36 cellular contexts compared by ENCODE assay signal in the genomic region with DNA sequence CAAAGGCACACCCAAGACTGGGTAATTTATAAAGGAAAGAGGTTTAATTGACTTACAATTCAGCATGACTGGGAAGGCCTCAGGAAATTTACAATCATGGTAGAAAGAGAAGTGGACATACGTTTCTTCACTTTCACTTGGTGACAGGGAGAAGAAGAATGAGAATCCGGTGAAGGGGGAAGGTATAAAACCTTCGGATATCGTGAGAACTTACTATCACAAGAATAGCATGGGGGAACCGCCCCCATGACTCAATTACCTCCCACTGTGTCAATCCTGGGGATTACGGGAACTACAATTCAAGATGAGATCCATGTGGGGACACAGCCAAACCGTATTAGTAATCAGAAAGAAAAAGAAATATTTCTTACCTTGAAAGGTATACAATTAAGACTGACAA.
"Had no signal": no experiment of that assay in that cellular context is flagged by ENCODE, and none has a peak within 500 bp of the region (broad histone marks: within the 10 kb centered on the region; RNA-seq: fewer than 3 reads in every experiment).

No MANE protein-coding gene starts in this region.

- H3K9me3 Mint-ChIP-seq: activated CD4-positive, alpha-beta T cell treated with anti-CD3 and anti-CD28 coated beads, Interleukin-2, amount 10 ng/mL, durations not matched to agents 24 days and 14 days; activated naive CD4-positive, alpha-beta T cell treated with anti-CD3 and anti-CD28 coated beads, Interleukin-2, amount 50 U/mL, for 24 hours; activated naive CD8-positive, alpha-beta T cell treated with anti-CD3 and anti-CD28 coated beads, Interleukin-2, amount 50 U/mL, for 24 hours had no signal

- H3K36me3 ChIP-seq: ascending aorta, cardiac muscle cell had no signal

- H3K27ac Mint-ChIP-seq: activated B cell treated with CpG ODN at 0.5 μM for 24 hours; activated CD4-positive, alpha-beta memory T cell treated with anti-CD3 and anti-CD28 coated beads for 36 hours; activated CD4-positive, alpha-beta T cell treated with anti-CD3 and anti-CD28 coated beads, Interleukin-2, amount 10 ng/mL, durations not matched to agents 24 days and 14 days; activated CD8-positive, alpha-beta T cell treated with anti-CD3 and anti-CD28 coated beads for 36 hours; activated naive CD4-positive, alpha-beta T cell treated with anti-CD3 and anti-CD28 coated beads, Interleukin-2, amount 10 ng/mL, durations not matched to agents 7 days and 5 days; activated naive CD4-positive, alpha-beta T cell treated with anti-CD3 and anti-CD28 coated beads, Interleukin-2, amount 50 U/mL, for 24 hours; activated naive CD8-positive, alpha-beta T cell; activated naive CD8-positive, alpha-beta T cell treated with anti-CD3 and anti-CD28 coated beads, Interleukin-2, amount 10 ng/mL, durations not matched to agents 7 days and 5 days; activated naive CD8-positive, alpha-beta T cell treated with anti-CD3 and anti-CD28 coated beads, Interleukin-2, amount 50 U/mL, for 24 hours; activated T-cell treated with anti-CD3 and anti-CD28 coated beads, Interleukin-2, amount 50 U/mL, for 72 hours; activated T-helper 1 cell treated with anti-CD3 and anti-CD28 coated beads, Interleukin-12 subunit alpha, Interleukin-12 subunit beta, Interleukin-2, Interleukin-4 antibody, amounts not matched to agents 30 ng/mL and 10 ng/mL and 1 ng/mL, durations not matched to agents 14 hours and 24 hours and 36 hours; activated T-helper 17 cell treated with anti-CD3 and anti-CD28 coated beads, Interleukin-2, amount 50 U/mL, for 72 hours; T-helper 1 cell treated with Interleukin-12 subunit alpha and Interleukin-12 subunit beta and Interleukin-4 antibody, amounts not matched to agents 30 μg/mL and 1 μg/mL, for 36 hours; T-helper 2 cell treated with Interferon-gamma antibody and Interleukin-4, amounts not matched to agents 5 μg/mL and 100 μg/mL, for 36 hours had no signal

- DNase-seq: activated B cell treated with CpG ODN at 0.5 μM for 24 hours; activated CD4-positive, alpha-beta memory T cell treated with anti-CD3 and anti-CD28 coated beads for 36 hours; activated CD4-positive, alpha-beta T cell treated with anti-CD3 and anti-CD28 coated beads for 4 hours; activated CD4-positive, alpha-beta T cell treated with anti-CD3 and anti-CD28 coated beads, Interleukin-2, amount 10 ng/mL, durations not matched to agents 24 days and 14 days; activated CD4-positive, alpha-beta T cell treated with anti-CD3 and anti-CD28 coated beads, Interleukin-2, amount 50 U/mL, for 1 hour; activated CD4-positive, alpha-beta T cell treated with anti-CD3 and anti-CD28 coated beads, Interleukin-2, amount 50 U/mL, for 4 hours; activated CD4-positive, CD25-positive, alpha-beta regulatory T cell treated with anti-CD3 and anti-CD28 coated beads, Interleukin-2, amount 50 U/mL, for 72 hours; activated CD8-positive, alpha-beta memory T cell treated with anti-CD3 and anti-CD28 coated beads, Interleukin-2, amount 50 U/mL, for 4 hours; activated CD8-positive, alpha-beta T cell treated with anti-CD3 and anti-CD28 coated beads for 36 hours; activated effector memory CD4-positive, alpha-beta T cell treated with anti-CD3 and anti-CD28 coated beads, Interleukin-2, amount 50 U/mL, for 16 hours; activated gamma-delta T cell treated with Interleukin-2 at 50 U/mL for 16 hours; activated naive CD4-positive, alpha-beta T cell; activated naive CD4-positive, alpha-beta T cell treated with anti-CD3 and anti-CD28 coated beads, Interleukin-2, amount 10 ng/mL, durations not matched to agents 7 days and 5 days; activated naive CD8-positive, alpha-beta T cell treated with anti-CD3 and anti-CD28 coated beads, Interleukin-2, amount 10 ng/mL, durations not matched to agents 7 days and 5 days; activated naive CD8-positive, alpha-beta T cell treated with anti-CD3 and anti-CD28 coated beads, Interleukin-2, amount 50 U/mL, for 24 hours; activated T-cell treated with anti-CD3 and anti-CD28 coated beads for 4 hours; activated T-cell treated with anti-CD3 and anti-CD28 coated beads, Interleukin-2, amount 50 U/mL, for 1 hour; activated T-cell treated with anti-CD3 and anti-CD28 coated beads, Interleukin-2, amount 50 U/mL, for 4 hours; activated T-cell treated with anti-CD3 and anti-CD28 coated beads, Interleukin-2, amount 50 U/mL, for 72 hours; amygdala; anterior cingulate cortex; caudate nucleus; cerebellar nuclear complex; T-helper 2 cell; T-helper 9 cell had no signal

- H3K27me3 Mint-ChIP-seq: activated B cell treated with CpG ODN at 0.5 μM for 24 hours; activated CD4-positive, alpha-beta memory T cell treated with anti-CD3 and anti-CD28 coated beads for 36 hours; activated CD4-positive, alpha-beta T cell treated with anti-CD3 and anti-CD28 coated beads, Interleukin-2, amount 10 ng/mL, durations not matched to agents 24 days and 14 days; activated CD8-positive, alpha-beta T cell treated with anti-CD3 and anti-CD28 coated beads for 36 hours; activated naive CD4-positive, alpha-beta T cell treated with anti-CD3 and anti-CD28 coated beads, Interleukin-2, amount 10 ng/mL, durations not matched to agents 7 days and 5 days; activated naive CD4-positive, alpha-beta T cell treated with anti-CD3 and anti-CD28 coated beads, Interleukin-2, amount 50 U/mL, for 24 hours; activated naive CD8-positive, alpha-beta T cell; activated naive CD8-positive, alpha-beta T cell treated with anti-CD3 and anti-CD28 coated beads, Interleukin-2, amount 10 ng/mL, durations not matched to agents 7 days and 5 days; activated naive CD8-positive, alpha-beta T cell treated with anti-CD3 and anti-CD28 coated beads, Interleukin-2, amount 50 U/mL, for 24 hours; activated T-helper 17 cell treated with anti-CD3 and anti-CD28 coated beads, Interleukin-2, amount 50 U/mL, for 72 hours; brain; central memory CD8-positive, alpha-beta T cell had no signal

- H3K4me3 ChIP-seq: ascending aorta, cardiac muscle cell had no signal

- H3K27me3 ChIP-seq: ascending aorta, cardiac muscle cell had no signal

- H3K36me3 Mint-ChIP-seq: activated CD4-positive, alpha-beta memory T cell treated with anti-CD3 and anti-CD28 coated beads for 36 hours; activated naive CD4-positive, alpha-beta T cell treated with anti-CD3 and anti-CD28 coated beads, Interleukin-2, amount 10 ng/mL, durations not matched to agents 7 days and 5 days; activated naive CD4-positive, alpha-beta T cell treated with anti-CD3 and anti-CD28 coated beads, Interleukin-2, amount 50 U/mL, for 24 hours; activated naive CD8-positive, alpha-beta T cell; activated naive CD8-positive, alpha-beta T cell treated with anti-CD3 and anti-CD28 coated beads, Interleukin-2, amount 10 ng/mL, durations not matched to agents 7 days and 5 days; brain had no signal

- H3K9me3 ChIP-seq: ascending aorta had no signal

- H3K27ac ChIP-seq: ascending aorta, cardiac muscle cell, VCaP had no signal

- H3K4me1 ChIP-seq: ascending aorta had no signal

- H3K4me3 Mint-ChIP-seq: activated B cell treated with CpG ODN at 0.5 μM for 24 hours; activated CD4-positive, alpha-beta memory T cell treated with anti-CD3 and anti-CD28 coated beads for 36 hours; activated CD4-positive, alpha-beta T cell treated with anti-CD3 and anti-CD28 coated beads, Interleukin-2, amount 10 ng/mL, durations not matched to agents 24 days and 14 days; activated CD8-positive, alpha-beta T cell treated with anti-CD3 and anti-CD28 coated beads for 36 hours; activated naive CD4-positive, alpha-beta T cell treated with anti-CD3 and anti-CD28 coated beads, Interleukin-2, amount 10 ng/mL, durations not matched to agents 7 days and 5 days; activated naive CD4-positive, alpha-beta T cell treated with anti-CD3 and anti-CD28 coated beads, Interleukin-2, amount 50 U/mL, for 24 hours; activated naive CD8-positive, alpha-beta T cell; activated naive CD8-positive, alpha-beta T cell treated with anti-CD3 and anti-CD28 coated beads, Interleukin-2, amount 10 ng/mL, durations not matched to agents 7 days and 5 days; activated naive CD8-positive, alpha-beta T cell treated with anti-CD3 and anti-CD28 coated beads, Interleukin-2, amount 50 U/mL, for 24 hours; activated T-cell treated with anti-CD3 and anti-CD28 coated beads, Interleukin-2, amount 50 U/mL, for 4 hours; activated T-cell treated with anti-CD3 and anti-CD28 coated beads, Interleukin-2, amount 50 U/mL, for 72 hours; activated T-helper 1 cell treated with anti-CD3 and anti-CD28 coated beads, Interleukin-12 subunit alpha, Interleukin-12 subunit beta, Interleukin-2, Interleukin-4 antibody, amounts not matched to agents 30 ng/mL and 10 ng/mL and 1 ng/mL, durations not matched to agents 14 hours and 24 hours and 36 hours; activated T-helper 17 cell treated with anti-CD3 and anti-CD28 coated beads, Interleukin-2, amount 50 U/mL, for 72 hours; brain; central memory CD8-positive, alpha-beta T cell; T-helper 1 cell treated with Interleukin-12 subunit alpha and Interleukin-12 subunit beta and Interleukin-4 antibody, amounts not matched to agents 30 μg/mL and 1 μg/mL, for 36 hours; T-helper 2 cell treated with Interferon-gamma antibody and Interleukin-4, amounts not matched to agents 5 μg/mL and 100 μg/mL, for 36 hours had no signal

- ATAC-seq: activated CD8-positive, alpha-beta T cell treated with anti-CD3 and anti-CD28 coated beads for 36 hours; activated naive CD8-positive, alpha-beta T cell treated with anti-CD3 and anti-CD28 coated beads, Interleukin-2, amount 50 U/mL, for 24 hours; activated T-cell treated with anti-CD3 and anti-CD28 coated beads, Interleukin-2, amount 50 U/mL, for 4 hours; activated T-cell treated with anti-CD3 and anti-CD28 coated beads, Interleukin-2, amount 50 U/mL, for 72 hours; activated T-helper 17 cell treated with anti-CD3 and anti-CD28 coated beads, Interleukin-2, amount 50 U/mL, for 72 hours had no signal

- H3K4me1 Mint-ChIP-seq: activated B cell treated with CpG ODN at 0.5 μM for 24 hours; activated CD4-positive, alpha-beta T cell treated with anti-CD3 and anti-CD28 coated beads, Interleukin-2, amount 10 ng/mL, durations not matched to agents 24 days and 14 days; activated naive CD4-positive, alpha-beta T cell treated with anti-CD3 and anti-CD28 coated beads, Interleukin-2, amount 10 ng/mL, durations not matched to agents 7 days and 5 days; activated naive CD4-positive, alpha-beta T cell treated with anti-CD3 and anti-CD28 coated beads, Interleukin-2, amount 50 U/mL, for 24 hours; activated naive CD8-positive, alpha-beta T cell treated with anti-CD3 and anti-CD28 coated beads, Interleukin-2, amount 10 ng/mL, durations not matched to agents 7 days and 5 days; activated naive CD8-positive, alpha-beta T cell treated with anti-CD3 and anti-CD28 coated beads, Interleukin-2, amount 50 U/mL, for 24 hours; activated T-helper 17 cell treated with anti-CD3 and anti-CD28 coated beads, Interleukin-2, amount 50 U/mL, for 72 hours; brain; central memory CD8-positive, alpha-beta T cell had no signal
